8 cellular contexts compared by ENCODE assay signal in the genomic region with DNA sequence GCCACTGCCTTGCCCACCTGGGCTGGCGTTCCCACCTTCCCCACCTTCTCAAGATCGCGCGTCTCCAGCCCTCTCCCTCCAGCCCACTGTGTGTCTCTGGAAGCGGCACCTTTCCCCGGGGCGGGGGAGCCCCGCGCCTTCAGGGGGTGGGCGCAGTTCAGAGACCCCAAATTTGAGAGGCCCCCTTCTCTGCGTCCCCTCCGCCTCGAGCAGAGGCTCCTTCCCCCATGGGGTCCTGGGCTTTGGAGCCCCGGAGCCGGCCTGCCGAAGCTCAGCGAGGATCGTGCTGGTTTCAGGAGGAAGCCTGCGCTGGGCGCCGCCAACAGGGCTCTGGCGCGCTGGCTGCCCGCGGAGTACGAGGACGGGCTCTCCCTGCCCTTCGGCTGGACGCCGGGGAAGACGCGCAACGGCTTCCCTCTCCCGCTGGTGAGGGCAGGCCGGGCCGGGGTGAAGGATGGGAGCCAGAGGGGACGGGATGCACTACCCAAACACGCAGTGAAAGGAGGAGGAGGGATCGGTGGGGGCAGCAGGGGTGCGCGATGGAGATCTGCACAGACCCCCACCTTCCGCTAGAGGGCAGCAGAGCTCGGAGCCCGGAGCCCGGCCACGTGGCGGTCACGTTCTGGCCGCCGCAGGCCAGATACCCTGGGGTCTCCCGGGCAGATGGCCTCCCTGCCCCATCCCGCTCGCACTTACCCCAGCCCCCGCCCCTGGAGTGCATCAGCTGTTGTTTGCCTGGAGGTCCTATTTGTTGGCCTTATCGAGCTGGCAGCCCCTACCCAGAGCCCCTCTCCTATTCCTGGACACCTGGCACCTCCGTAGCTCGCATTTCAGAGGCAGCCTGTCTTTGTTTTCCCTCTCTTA. TPM values are rescaled to one million over a fixed set of nuclear protein-coding genes. Genes with fewer than 3 reads are reported as not detected.
A peak's percentile ranks its signal among the peaks of the same experiment; 100 is the strongest.
DNase-seq lines count a peak whose midpoint lies in the region; ATAC-seq and TF ChIP-seq lines count a peak whose summit lies in the region.

No MANE protein-coding gene starts in this region.

- peak overlapping the region; percentile 74 for H3K4me3 Mint-ChIP-seq in CD4-positive, alpha-beta T cell
- H3K4me3 Mint-ChIP-seq in GM23338 = peak overlapping the region; percentile 64
- peak overlapping the region; percentile 84 for H3K4me3 Mint-ChIP-seq in activated B cell treated with CpG ODN at 0.5 μM for 24 hours

- peaks cover 34% of the 10 kb centered on the region for H3K27me3 Mint-ChIP-seq in CD4-positive, alpha-beta T cell
- H3K27me3 Mint-ChIP-seq in GM23338 (ENCODE audit: insufficient read depth, low read depth, poor library complexity) = peaks cover 65% of the 10 kb centered on the region
- peaks cover 4% of the 10 kb centered on the region for H3K27me3 Mint-ChIP-seq in activated B cell treated with CpG ODN at 0.5 μM for 24 hours

- H3K4me1 Mint-ChIP-seq in CD4-positive, alpha-beta T cell (ENCODE audit: low read depth) = peaks cover 11% of the 10 kb centered on the region
- H3K4me1 Mint-ChIP-seq in GM23338 (peaks cover 16% of the 10 kb centered on the region), activated B cell treated with CpG ODN at 0.5 μM for 24 hours (peaks cover 14% of the 10 kb centered on the region)

- peaks cover 5% of the 10 kb centered on the region for H3K27me3 ChIP-seq in CD4-positive, alpha-beta T cell (ENCODE audit: control insufficient read depth, insufficient read depth, low read length)
- peaks cover 82% of the 10 kb centered on the region for H3K27me3 ChIP-seq in GM23338 (ENCODE audit: insufficient read depth)

- H3K9me3 ChIP-seq in CD4-positive, alpha-beta T cell (ENCODE audit: control insufficient read depth, low read length) = no peaks in the 10 kb centered on the region

- DNase-seq in CD4-positive, alpha-beta T cell = peak; percentile 54 to 79 (median 65)
- peak; percentile 79 for DNase-seq in GM23338 (ENCODE audit: low spot score)
- DNase-seq in NCI-H1694 treated with DMSO at 0.1 percent for 48 hours (lab: John Stamatoyannopoulos, UW) = peak; percentile 59
- peak; percentile 80 for DNase-seq in activated B cell treated with CpG ODN at 0.5 μM for 24 hours
- peak; percentile 51 to 57 for DNase-seq in cardiac fibroblast (ENCODE audit: low read depth in 2 of 2)
- DNase-seq in islet precursor cell = peak; percentile 83
- DNase-seq in stimulated activated CD4-positive, alpha-beta T cell treated with anti-CD3 and anti-CD28 coated beads, Interleukin-12 subunit alpha, Interleukin-12 subunit beta, amount 100 ng/mL, for 48 hours (ENCODE audit: low read depth in 2 of 3, low spot score in 1 of 3) = peak; percentile 58 to 69 (median 69)

- H3K36me3 Mint-ChIP-seq in CD4-positive, alpha-beta T cell (ENCODE audit: low read depth) = no peaks in the 10 kb centered on the region
- H3K36me3 Mint-ChIP-seq in GM23338 (ENCODE audit: low read depth) (peaks cover 8% of the 10 kb centered on the region), activated B cell treated with CpG ODN at 0.5 μM for 24 hours (ENCODE audit: low read depth) (no peaks in the 10 kb centered on the region)

- no peaks in the 10 kb centered on the region for H4K20me1 ChIP-seq in GM23338 (replicated peaks; ENCODE audit: insufficient read depth)

- H3K4me3 ChIP-seq in GM23338 (peak overlapping the region; percentile 61), cardiac fibroblast (replicated peaks in 1 of 2; ENCODE audit: low read depth in 2 of 2, low read length in 2 of 2) (peak overlapping the region; percentile 37 to 53)

- peaks cover 10% of the 10 kb centered on the region; the same call in 1 of the 2 replicates for H3K4me1 ChIP-seq in GM23338 (ENCODE audit: insufficient read depth)

- peak; percentile 98 for TF ChIP-seq CTCF in CD4-positive, alpha-beta T cell (IDR thresholded peaks at IDR 0.05)
- TF ChIP-seq CTCF in GM23338 (conservative IDR thresholded peaks at IDR 0.05; ENCODE audit: low read depth in 2 of 2) (peak; percentile 76 to 78), activated B cell treated with CpG ODN at 0.5 μM for 24 hours (IDR thresholded peaks at IDR 0.05) (peak; percentile 71), cardiac fibroblast (IDR thresholded peaks at IDR 0.05; ENCODE audit: low read depth, low read length) (peak; percentile 90)

- no peaks in the 10 kb centered on the region for H3K9me3 Mint-ChIP-seq in CD4-positive, alpha-beta T cell
- peaks cover 12% of the 10 kb centered on the region for H3K9me3 Mint-ChIP-seq in GM23338
- no peaks in the 10 kb centered on the region for H3K9me3 Mint-ChIP-seq in activated B cell treated with CpG ODN at 0.5 μM for 24 hours

- H3K9me2 ChIP-seq in GM23338 (ENCODE audit: insufficient read depth) = 0 out of 2 replicates have a peak, but pooled peaks cover 4% of the 10 kb centered on the region

- ATAC-seq in CD4-positive, alpha-beta T cell (ENCODE audit: poor library complexity) = peak; percentile 95
- peak; percentile 89 for ATAC-seq in GM23338
- ATAC-seq in activated B cell treated with CpG ODN at 0.5 μM for 24 hours (ENCODE audit: low read depth) = peak; percentile 96
- ATAC-seq in GM18858 (IDR thresholded peaks at IDR 0.05; ENCODE audit: unreplicated experiment) = no peak

- intact Hi-C loops in CD4-positive, alpha-beta T cell (cut with DNase I, micrococcal nuclease) = loop anchor here (1.0 to 5.0 kb wide), 5 partner anchors 29 to 198 kb away; a partner anchor contains a TSS
- intact Hi-C loops in activated B cell treated with CpG ODN at 0.5 μM for 24 hours (cut with micrococcal nuclease) = loop anchor here (1.0 to 5.0 kb wide), 7 partner anchors 16 to 239 kb away; a partner anchor contains a TSS

- H3K27ac ChIP-seq in CD4-positive, alpha-beta T cell (ENCODE audit: low read depth, low read length) = no peak overlapping the region
- no peak overlapping the region for H3K27ac ChIP-seq in GM23338 (ENCODE audit: low read depth)

- peak overlapping the region; percentile 89 for H3K4me2 ChIP-seq in GM23338

- H3K27ac Mint-ChIP-seq in CD4-positive, alpha-beta T cell = no peak overlapping the region
- H3K27ac Mint-ChIP-seq in GM23338 (no peak overlapping the region), activated B cell treated with CpG ODN at 0.5 μM for 24 hours (no peak overlapping the region)

- H3K36me3 ChIP-seq in GM23338 (ENCODE audit: insufficient read depth) = no peaks in the 10 kb centered on the region

- CTCF ChIA-PET in CD4-positive, alpha-beta T cell (lab: Charles Lee) = interaction anchor here (0.6 to 2.1 kb wide), 13 partner anchors 10 to 269 kb away, joined by 3 to 10 read pairs (median 4); a partner anchor contains a TSS
- CTCF ChIA-PET in activated B cell treated with CpG ODN at 0.5 μM for 24 hours (lab: Charles Lee) = interaction anchor here (0.6 to 3.9 kb wide), 20 partner anchors 12 to 255 kb away, joined by 3 to 35 read pairs (median 4); a partner anchor contains a TSS

- POLR2A ChIA-PET in CD4-positive, alpha-beta T cell (lab: Charles Lee) = interaction anchor here (0.8 to 1.8 kb wide), 3 partner anchors 30 to 95 kb away, joined by 3 to 9 read pairs (median 4); no protein-coding TSS in a partner anchor
- POLR2A ChIA-PET in activated B cell treated with CpG ODN at 0.5 μM for 24 hours (lab: Charles Lee) = interaction anchor here (0.9 to 2.1 kb wide), 6 partner anchors 17 to 95 kb away, joined by 3 to 9 read pairs (median 4); a partner anchor contains a TSS

- H3F3A ChIP-seq in GM23338 (replicated peaks; ENCODE audit: low read depth) = no peaks in the 10 kb centered on the region

- peak overlapping the region; percentile 99 for H2AFZ ChIP-seq in GM23338

- H3K79me2 ChIP-seq in GM23338 (replicated peaks; ENCODE audit: insufficient read depth) = no peaks in the 10 kb centered on the region

TF ChIP-seq in GM23338, 12 proteins besides CTCF, POLR2A, EP300 and RAD21:
- TF ChIP-seq EZH2 (IDR thresholded peaks at IDR 0.05; ENCODE audit: low read depth, unreplicated experiment) = peak; percentile 18
- peak; percentile 43 for TF ChIP-seq CREB1 (CRISPR knock-in tag; IDR thresholded peaks at IDR 0.05; ENCODE audit: low read depth)
- TF ChIP-seq ZNF331 (CRISPR knock-in tag; IDR thresholded peaks at IDR 0.05; ENCODE audit: low read depth) = no peak

RNA-seq across cellular contexts. Expression of a gene that starts 11.1 kb away (rescaled TPM):
- total RNA-seq in CD4-positive, alpha-beta T cell = not detected
- total RNA-seq in GM23338 (2014; rRNA removed; shearing (Covaris generic)) = 0.35 and 0.62 TPM in 2 replicates
- polyA plus RNA-seq in GM23338 (2016; fragmentation: Nextera tagmentation; extraction: Ambion mirVana) = 0.13 and 0.50 TPM in 2 replicates
- total RNA-seq in activated B cell treated with CpG ODN at 0.5 μM for 24 hours = not detected in 2 replicates

RNA-seq across cellular contexts. Expression of a gene that starts 30.4 kb away (rescaled TPM):
- total RNA-seq in CD4-positive, alpha-beta T cell = 1 to 10 TPM; 4.6 to 6.4 TPM
- total RNA-seq in GM23338 (2014; rRNA removed; shearing (Covaris generic)) = 17.4 and 21.6 TPM in 2 replicates
- polyA plus RNA-seq in GM23338 (2016; fragmentation: Nextera tagmentation; extraction: Ambion mirVana) = 11.9 and 14.0 TPM in 2 replicates
- 16.0 and 17.3 TPM in 2 replicates for total RNA-seq in activated B cell treated with CpG ODN at 0.5 μM for 24 hours

RNA-seq across cellular contexts. Expression of a gene that starts 31.2 kb away (rescaled TPM):
- total RNA-seq in CD4-positive, alpha-beta T cell = under 1 TPM in 1 of 2 experiments, not detected in 1; 0.77 TPM
- total RNA-seq in GM23338 (2014; rRNA removed; shearing (Covaris generic)) = 0.12 TPM in 1 of 2 replicates, not detected in the other
- polyA plus RNA-seq in GM23338 (2016; fragmentation: Nextera tagmentation; extraction: Ambion mirVana) = 0.08 TPM in 1 of 2 replicates, not detected in the other
- total RNA-seq in activated B cell treated with CpG ODN at 0.5 μM for 24 hours = not detected in 2 replicates

RNA-seq across cellular contexts. Expression of a gene that starts 57.0 kb away (rescaled TPM):
- total RNA-seq in CD4-positive, alpha-beta T cell = not detected
- 0.10 TPM in 1 of 2 replicates, not detected in the other for total RNA-seq in GM23338 (2014; rRNA removed; shearing (Covaris generic))
- polyA plus RNA-seq in GM23338 (2016; fragmentation: Nextera tagmentation; extraction: Ambion mirVana) = not detected in 2 replicates
- total RNA-seq in activated B cell treated with CpG ODN at 0.5 μM for 24 hours = not detected in 2 replicates
